34 cellular contexts compared by ENCODE assay signal in genomic region chr15:34772312-34772711, GRCh38. TPM values are rescaled to one million over a fixed set of nuclear protein-coding genes. Genes with fewer than 3 reads are reported as not detected.
"Had no signal": no experiment of that assay in that cellular context is flagged by ENCODE, and none has a peak within 500 bp of the region (broad histone marks: within the 10 kb centered on the region; RNA-seq: fewer than 3 reads in every experiment).

No MANE protein-coding gene starts in this region.

- H3K27me3 ChIP-seq: MG63 had no signal

- H3K9ac ChIP-seq: KMS-11 had no signal

- H3K4me3 ChIP-seq: MG63 had no signal

- H3K9me3 ChIP-seq: MG63 had no signal

- DNase-seq: Karpas-422, Kasumi-1, KG1, MG63, MM.1S, MV-4-11, NCI-H1048, NCI-H1092, NCI-H1092 treated with DMSO at 0.1 percent for 48 hours, NCI-H1105, NCI-H1105 treated with DMSO at 0.1 percent for 48 hours, NCI-H1436, NCI-H1436 treated with DMSO at 0.1 percent for 48 hours, NCI-H146, NCI-H1694, NCI-H187, NCI-H187 treated with DMSO at 0.1 percent for 48 hours, NCI-H1930, NCI-H2029, NCI-H2029 treated with DMSO at 0.1 percent for 48 hours, NCI-H2081 treated with DMSO at 0.1 percent for 48 hours, NCI-H2107, NCI-H2171, NCI-H2227 treated with DMSO at 0.1 percent for 48 hours, NCI-H226, NCI-H345, NCI-H446, NCI-H446 treated with DMSO at 0.1 percent for 48 hours, NCI-H510A had no signal

- H3K36me3 ChIP-seq: MG63 had no signal

- H3K27ac ChIP-seq: KMS-11 had no signal

- H3K4me2 ChIP-seq: KMS-11 had no signal

RNA-seq across cellular contexts. Expression of gene GJD2, which starts 17.5 kb away (rescaled TPM):
- total RNA-seq: LHCN-M2, M059J, MCF 10A, NCI-H460 had no signal

RNA-seq across cellular contexts. Expression of gene ACTC1, which starts 23.0 kb away (rescaled TPM):
- total RNA-seq: MCF 10A had no signal
